In genomic region chr16:11255737-11256656, GRCh38 we compare ENCODE assay signal across 8 cellular contexts. TPM values are rescaled to one million over a fixed set of nuclear protein-coding genes. Genes with fewer than 3 reads are reported as not detected.
A peak's percentile ranks its signal among the peaks of the same experiment; 100 is the strongest.
DNase-seq lines count a peak whose midpoint lies in the region; ATAC-seq and TF ChIP-seq lines count a peak whose summit lies in the region.

TSS of gene SOCS1 (minus strand) at chr16:11256204. CDS start at chr16:11255478, 726 bp downstream.

- peak within 1 kb of the TSS; percentile 98 for H3K18ac ChIP-seq in neuronal stem cell (ENCODE audit: low read length)

- peak within 1 kb of the TSS; percentile 97 for H3K23ac ChIP-seq in neuronal stem cell (ENCODE audit: low read depth, low read length, poor library complexity)

- peak within 1 kb of the TSS; percentile 53 for H2AK5ac ChIP-seq in neuronal stem cell (ENCODE audit: low read depth, low read length)

- H3K4me1 ChIP-seq in neuronal stem cell (ENCODE audit: control insufficient read depth in 2 of 2, insufficient read depth in 1 of 2, low read depth in 1 of 2, low read length in 2 of 2) = peaks cover 7 to 10% of the 10 kb centered on the region in 2 donors

- no CpG with 5 or more reads among the region's 100 CpGs for WGBS in neuronal stem cell (ENCODE audit: extremely low coverage in 2 of 2, insufficient read length in 2 of 2, insufficient replicate concordance in 1 of 2), 2 donors

- peak within 1 kb of the TSS; percentile 95 for H3K4me2 ChIP-seq in neuronal stem cell (ENCODE audit: insufficient read depth, low read length, poor library complexity, severe bottlenecking)

- peak within 1 kb of the TSS; percentile 82 for H2BK120ac ChIP-seq in neuronal stem cell (ENCODE audit: low read depth, low read length)

- no peaks in the 10 kb centered on the region for H3K79me1 ChIP-seq in neuronal stem cell (ENCODE audit: low read depth, low read length)

- H3K9me3 ChIP-seq in KOPT-K1 (ENCODE audit: insufficient read depth, low read length, poor library complexity, severe bottlenecking) = no peaks in the 10 kb centered on the region
- H3K9me3 ChIP-seq in neuronal stem cell (replicated peaks in 1 of 2; ENCODE audit: control insufficient read depth in 2 of 2, insufficient read depth in 1 of 2, low read depth in 1 of 2, low read length in 2 of 2) = no peaks in the 10 kb centered on the region

- no peak within 1 kb of the TSS for H4K91ac ChIP-seq in neuronal stem cell (ENCODE audit: low read depth, low read length, poor library complexity)

- peak; percentile 94 for TF ChIP-seq POLR2A in Raji (IDR thresholded peaks at IDR 0.05; ENCODE audit: insufficient read depth, low read depth, low read length)

- H3K4ac ChIP-seq in neuronal stem cell (ENCODE audit: low read length) = no peak within 1 kb of the TSS

- H2BK12ac ChIP-seq in neuronal stem cell (ENCODE audit: low read length) = peak within 1 kb of the TSS; percentile 60

- peak; percentile 42 for ATAC-seq in GM21825 (IDR thresholded peaks at IDR 0.05; ENCODE audit: unreplicated experiment)

- H4K8ac ChIP-seq in neuronal stem cell (ENCODE audit: low read depth, low read length) = peak within 1 kb of the TSS; percentile 88

- peak within 1 kb of the TSS; percentile 78 to 83 for H3K4me3 ChIP-seq in neuronal stem cell (ENCODE audit: low read length in 2 of 2)

- DNase-seq in EL (peak; percentile 89), activated gamma-delta T cell (lab: John Stamatoyannopoulos, UW) (peak; percentile 79), foreskin melanocyte (peak; percentile 68), neuronal stem cell (ENCODE audit: low spot score) (peak; percentile 86), stromal cell of bone marrow (ENCODE audit: low read depth) (peak; percentile 62)

- H3K36me3 ChIP-seq in KOPT-K1 (ENCODE audit: insufficient read depth, low read length) (peaks cover 46% of the 10 kb centered on the region), neuronal stem cell (replicated peaks in 1 of 2; ENCODE audit: control insufficient read depth in 2 of 2, insufficient read depth in 2 of 2, low read length in 2 of 2) (peaks cover 0 to 18% of the 10 kb centered on the region in 2 donors)

- H2BK5ac ChIP-seq in neuronal stem cell (ENCODE audit: low read length) = peak within 1 kb of the TSS; percentile 60

- H3K27ac ChIP-seq in KOPT-K1 (ENCODE audit: low read depth, low read length, poor library complexity, severe bottlenecking) (peak within 1 kb of the TSS; percentile 92), neuronal stem cell (replicated peaks; ENCODE audit: low read length) (no peak within 1 kb of the TSS)

- peak within 1 kb of the TSS; percentile 95 for H2AFZ ChIP-seq in neuronal stem cell (ENCODE audit: low read length)

- peak within 1 kb of the TSS; percentile 85 for H3K9ac ChIP-seq in neuronal stem cell (ENCODE audit: low read depth, low read length, poor library complexity)

- H3K27me3 ChIP-seq in neuronal stem cell (ENCODE audit: control insufficient read depth in 3 of 3, insufficient read depth in 3 of 3, low read depth in 1 of 3, low read length in 3 of 3) = peaks cover 0 to 18% (median 0%) of the 10 kb centered on the region in 3 experiments

- peak within 1 kb of the TSS; percentile 84 for H2BK15ac ChIP-seq in neuronal stem cell (ENCODE audit: low read length)

- peak within 1 kb of the TSS; percentile 82 for H3K14ac ChIP-seq in neuronal stem cell (ENCODE audit: low read length)

RNA-seq across cellular contexts. Expression of gene SOCS1, which starts in this region (rescaled TPM):
- polyA plus RNA-seq in neuronal stem cell (2013, experiment 1 of 2) = 3.4 TPM
- 3.6 TPM for polyA plus RNA-seq in neuronal stem cell (2013, experiment 2 of 2)
